In the genomic region with DNA sequence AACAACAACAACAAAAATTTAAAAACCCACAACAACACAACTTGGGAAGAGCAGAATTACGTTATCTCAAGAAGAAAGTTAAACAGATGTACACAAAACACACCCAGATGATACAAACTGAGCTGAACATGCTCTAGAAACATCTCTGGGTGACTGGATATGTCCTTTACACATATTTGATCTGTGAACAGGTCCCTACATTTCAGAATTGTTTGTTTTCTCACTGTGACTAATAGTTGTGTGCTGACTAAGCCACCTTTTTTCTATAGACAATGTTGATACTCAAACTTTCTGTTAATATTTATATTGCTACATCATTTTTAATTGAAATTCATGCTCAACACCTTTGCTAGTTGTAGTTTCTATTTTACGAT, we compare ENCODE assay signal across 9 cellular contexts. TPM values are rescaled to one million over a fixed set of nuclear protein-coding genes. Genes with fewer than 3 reads are reported as not detected.
DNase-seq lines count a peak whose midpoint lies in the region; ATAC-seq and TF ChIP-seq lines count a peak whose summit lies in the region.
"Had no signal": no experiment of that assay in that cellular context is flagged by ENCODE, and none has a peak within 500 bp of the region (broad histone marks: within the 10 kb centered on the region; RNA-seq: fewer than 3 reads in every experiment).

No MANE protein-coding gene starts in this region.

- no peaks in the 10 kb centered on the region for H3K9me3 Mint-ChIP-seq in CD4-positive, CD25-positive, alpha-beta regulatory T cell

- no peaks in the 10 kb centered on the region for H3K36me3 ChIP-seq in CD4-positive, CD25-positive, alpha-beta regulatory T cell (ENCODE audit: control insufficient read depth, insufficient read depth, low read length)
- H3K36me3 ChIP-seq in KMS-11 (ENCODE audit: insufficient read depth) (no peaks in the 10 kb centered on the region), breast epithelium (no peaks in the 10 kb centered on the region), mucosa of stomach (ENCODE audit: control insufficient read depth, insufficient read depth, low read length) (no peaks in the 10 kb centered on the region), BE2C (no peaks in the 10 kb centered on the region)

- intact Hi-C loops in breast epithelium (cut with DNase I; ENCODE audit: low total_unique reads) = no loop called here

- no peak for TF ChIP-seq POLR2A in breast epithelium (IDR thresholded peaks at IDR 0.05)

- H3K27ac Mint-ChIP-seq in CD4-positive, CD25-positive, alpha-beta regulatory T cell = peak overlapping the region in 2 of 3 donors; percentile 29 to 86

- H3K36me3 Mint-ChIP-seq in CD4-positive, CD25-positive, alpha-beta regulatory T cell = no peaks in the 10 kb centered on the region

- no peaks in the 10 kb centered on the region for H4K20me1 ChIP-seq in KMS-11 (ENCODE audit: insufficient read depth)

- no peaks in the 10 kb centered on the region for H3K27me3 ChIP-seq in CD4-positive, CD25-positive, alpha-beta regulatory T cell (ENCODE audit: control insufficient read depth, insufficient read depth, low read length)
- H3K27me3 ChIP-seq in KMS-11 (ENCODE audit: insufficient read depth, low read depth) (peaks cover 10% of the 10 kb centered on the region; the same call in 1 of the 2 replicates), breast epithelium (no peaks in the 10 kb centered on the region), mucosa of stomach (ENCODE audit: control insufficient read depth, insufficient read depth, low read length) (no peaks in the 10 kb centered on the region), BE2C (peaks cover 41% of the 10 kb centered on the region)

- peaks cover 8% of the 10 kb centered on the region for H3K27me3 Mint-ChIP-seq in CD4-positive, CD25-positive, alpha-beta regulatory T cell

- no peak for DNase-seq in CD4-positive, CD25-positive, alpha-beta regulatory T cell
- DNase-seq in breast epithelium (ENCODE audit: low spot score in 2 of 2) (no peak), NCI-H2171 (lab: John Stamatoyannopoulos, UW) (no peak), BE2C (no peak), HK-2 (ENCODE audit: unreplicated experiment) (no peak)

- H3K27ac ChIP-seq in CD4-positive, CD25-positive, alpha-beta regulatory T cell (ENCODE audit: insufficient read depth, low read length, poor library complexity, severe bottlenecking) = no peak overlapping the region
- no peak overlapping the region for H3K27ac ChIP-seq in KMS-11
- peak overlapping the region; percentile 88 to 93 for H3K27ac ChIP-seq in breast epithelium

- H3K9me3 ChIP-seq in CD4-positive, CD25-positive, alpha-beta regulatory T cell (ENCODE audit: control insufficient read depth in 2 of 2, low read length in 2 of 2) = no peaks in the 10 kb centered on the region
- H3K9me3 ChIP-seq in breast epithelium (no peaks in the 10 kb centered on the region), mucosa of stomach (ENCODE audit: control insufficient read depth, low read length) (no peaks in the 10 kb centered on the region), BE2C (no peaks in the 10 kb centered on the region)

- ATAC-seq in CD4-positive, CD25-positive, alpha-beta regulatory T cell (ENCODE audit: low read depth in 2 of 2) = no peak
- no peak for ATAC-seq in HG02973 (IDR thresholded peaks at IDR 0.05; ENCODE audit: unreplicated experiment)

- no peaks in the 10 kb centered on the region for H3K79me2 ChIP-seq in KMS-11 (ENCODE audit: insufficient read depth, low read depth)

- peaks cover 11 to 34% (median 28%) of the 10 kb centered on the region in 4 donors for H3K4me1 Mint-ChIP-seq in CD4-positive, CD25-positive, alpha-beta regulatory T cell

- TF ChIP-seq CTCF in KMS-11 (conservative IDR thresholded peaks at IDR 0.05; ENCODE audit: low read depth, low read length) (no peak), breast epithelium (IDR thresholded peaks at IDR 0.05) (no peak), BE2C (IDR thresholded peaks at IDR 0.05; ENCODE audit: low read depth, low read length) (no peak)

- no peak overlapping the region for H3K9ac ChIP-seq in KMS-11
- H3K9ac ChIP-seq in mucosa of stomach (ENCODE audit: low read length) = peak overlapping the region; percentile 75

- peak overlapping the region; percentile 55 for H3K4me2 ChIP-seq in KMS-11

- no peak overlapping the region for H3K4me3 ChIP-seq in CD4-positive, CD25-positive, alpha-beta regulatory T cell (ENCODE audit: low read depth, low read length)
- H3K4me3 ChIP-seq in KMS-11 (IDR thresholded peaks at IDR 0.05; ENCODE audit: insufficient read depth, low read depth, low read length) (no peak overlapping the region), breast epithelium (peak overlapping the region in 2 of 3 donors; percentile 58 to 84), mucosa of stomach (ENCODE audit: low read length) (peak overlapping the region; percentile 97), BE2C (ENCODE audit: low read depth, low read length) (no peak overlapping the region)

- H2AFZ ChIP-seq in KMS-11 (ENCODE audit: low read depth) = peak overlapping the region; percentile 88; the same call in 1 of the 2 replicates

- peak overlapping the region; percentile 84 to 95 (median 92) for H3K4me3 Mint-ChIP-seq in CD4-positive, CD25-positive, alpha-beta regulatory T cell

- peaks cover 20% of the 10 kb centered on the region for H3K4me1 ChIP-seq in CD4-positive, CD25-positive, alpha-beta regulatory T cell (ENCODE audit: control insufficient read depth, insufficient read depth, low read length, poor library complexity, severe bottlenecking)
- peaks cover 20% of the 10 kb centered on the region for H3K4me1 ChIP-seq in KMS-11 (ENCODE audit: low read depth, poor library complexity, severe bottlenecking)
- H3K4me1 ChIP-seq in breast epithelium = peaks cover 0 to 16% of the 10 kb centered on the region in 2 donors
- H3K4me1 ChIP-seq in mucosa of stomach (ENCODE audit: control insufficient read depth, insufficient read depth, low read length) = peaks cover 26% of the 10 kb centered on the region
- H3K4me1 ChIP-seq in BE2C = no peaks in the 10 kb centered on the region

RNA-seq across cellular contexts. Expression of gene F11R, which starts 1.0 kb away (rescaled TPM):
- total RNA-seq in CD4-positive, CD25-positive, alpha-beta regulatory T cell = 18.4 TPM
- 10 to 100 TPM in 1 of 4 donors, 1 to 10 TPM in 3; 6.3 to 11.2 (median 7.9) TPM for polyA plus RNA-seq in CD4-positive, CD25-positive, alpha-beta regulatory T cell
- 10 to 100 TPM; 41.1 to 74.3 (median 48.8) TPM for total RNA-seq in breast epithelium
- 0.54 TPM for polyA plus RNA-seq in BE2C (2012; ENCODE audit: insufficient read depth, insufficient read length, low read depth)

RNA-seq across cellular contexts. Expression of gene TSTD1, which starts 16.8 kb away (rescaled TPM):
- 61.3 TPM for total RNA-seq in CD4-positive, CD25-positive, alpha-beta regulatory T cell
- 100 to 1,000 TPM; 340 to 451 (median 422) TPM for polyA plus RNA-seq in CD4-positive, CD25-positive, alpha-beta regulatory T cell
- total RNA-seq in breast epithelium = 100 to 1,000 TPM in 2 of 3 donors, 10 to 100 TPM in 1; 57.3 to 217 (median 109) TPM
- not detected for polyA plus RNA-seq in BE2C (2012; ENCODE audit: insufficient read depth, insufficient read length, low read depth)

RNA-seq across cellular contexts. Expression of gene USF1, which starts 23.8 kb away (rescaled TPM):
- total RNA-seq in CD4-positive, CD25-positive, alpha-beta regulatory T cell = 102 TPM
- polyA plus RNA-seq in CD4-positive, CD25-positive, alpha-beta regulatory T cell = 1 to 10 TPM; 4.2 to 8.1 (median 6.1) TPM
- 10 to 100 TPM; 64.5 to 70.8 (median 64.6) TPM for total RNA-seq in breast epithelium
- 83.8 TPM for polyA plus RNA-seq in BE2C (2012; ENCODE audit: insufficient read depth, insufficient read length, low read depth)

RNA-seq across cellular contexts. Expression of gene ARHGAP30, which starts 47.7 kb away (rescaled TPM):
- total RNA-seq in CD4-positive, CD25-positive, alpha-beta regulatory T cell = 204 TPM
- polyA plus RNA-seq in CD4-positive, CD25-positive, alpha-beta regulatory T cell = 100 to 1,000 TPM; 144 to 159 (median 151) TPM
- total RNA-seq in breast epithelium = 10 to 100 TPM in 1 of 3 donors, 1 to 10 TPM in 2; 5.2 to 16.5 (median 7.9) TPM
- polyA plus RNA-seq in BE2C (2012; ENCODE audit: insufficient read depth, insufficient read length, low read depth) = 0.56 TPM
- total RNA-seq: SK-MEL-5 had no signal

Comparison
In these comparisons a context has a peak if more than half of its experiments do, and no peak if none do; other contexts are left out.
1. H3K27ac ChIP-seq: peak in breast epithelium (2 of 2); none in CD4-positive, CD25-positive, alpha-beta regulatory T cell (single experiment) and KMS-11 (single experiment).
2. H3K4me3 ChIP-seq: peak in breast epithelium (2 of 3) and mucosa of stomach (single experiment); none in CD4-positive, CD25-positive, alpha-beta regulatory T cell (single experiment), KMS-11 (single experiment) and BE2C (single experiment).